Comparison of ENCODE assay signal across 8 cellular contexts in genomic region chr19:45523642-45524256, GRCh38. TPM values are rescaled to one million over a fixed set of nuclear protein-coding genes. Genes with fewer than 3 reads are reported as not detected.
A peak's percentile ranks its signal among the peaks of the same experiment; 100 is the strongest.
DNase-seq lines count a peak whose midpoint lies in the region; ATAC-seq, FAIRE-seq and TF ChIP-seq lines count a peak whose summit lies in the region.

No MANE protein-coding gene starts in this region.

- H3K9me2 ChIP-seq in HCT116 (ENCODE audit: insufficient read depth): no peaks in the 10 kb centered on the region
- no peaks in the 10 kb centered on the region for H3K9me2 ChIP-seq in SK-N-SH

- no peaks in the 10 kb centered on the region for H3K27me3 ChIP-seq in HCT116 (ENCODE audit: insufficient read depth, low read length)
- no peaks in the 10 kb centered on the region for H3K27me3 ChIP-seq in SK-N-SH (ENCODE audit: insufficient read depth)
- H3K27me3 ChIP-seq in gastroesophageal sphincter: no peaks in the 10 kb centered on the region

- peaks cover 14% of the 10 kb centered on the region; the same call in 1 of the 2 replicates for H3K79me2 ChIP-seq in HCT116 (ENCODE audit: insufficient read depth, low read length)
- H3K79me2 ChIP-seq in SK-N-SH (ENCODE audit: insufficient read depth): peaks cover 10% of the 10 kb centered on the region; the same call in 1 of the 2 replicates

- H3K9ac ChIP-seq in HCT116 (ENCODE audit: low read length) (no peak overlapping the region), SK-N-SH (no peak overlapping the region)

- intact Hi-C loops in HCT116 (cut with micrococcal nuclease): loop anchor here (1.0 kb wide), 3 partner anchors 35 to 120 kb away; no protein-coding TSS in a partner anchor
- intact Hi-C loops in activated naive CD4-positive, alpha-beta T cell treated with anti-CD3 and anti-CD28 coated beads for 36 hours (cut with micrococcal nuclease): loop anchor here (1.0 kb wide), 6 partner anchors 16 to 169 kb away; partner anchors contain the start of genes QPCTL and VASP

- no peaks in the 10 kb centered on the region for H3K27me3 Mint-ChIP-seq in activated naive CD4-positive, alpha-beta T cell treated with anti-CD3 and anti-CD28 coated beads for 36 hours (ENCODE audit: low read depth)
- H3K27me3 Mint-ChIP-seq in osteocyte (ENCODE audit: unreplicated experiment): no peaks in the 10 kb centered on the region

- TF ChIP-seq RAD21 in HCT116 (IDR thresholded peaks at IDR 0.05; ENCODE audit: low read depth) (peak; percentile 95), SK-N-SH (IDR thresholded peaks at IDR 0.05; ENCODE audit: low read length) (peak; percentile 91)

- DNase-seq in EL: peak; percentile 84
- DNase-seq in HCT116 (ENCODE audit: low read depth, low spot score): peak; percentile 76
- peak; percentile 91 for DNase-seq in NCI-H1105 treated with DMSO at 0.1 percent for 48 hours (lab: John Stamatoyannopoulos, UW)
- DNase-seq in SK-N-SH: peak; percentile 94
- DNase-seq in activated naive CD4-positive, alpha-beta T cell treated with anti-CD3 and anti-CD28 coated beads for 36 hours: peak; percentile 82
- DNase-seq in osteocyte (ENCODE audit: extremely low spot score, unreplicated experiment): peak; percentile 91
- DNase-seq in urothelium cell line (ENCODE audit: low spot score): peak; percentile 87

- peak overlapping the region; percentile 55 for H3K27ac Mint-ChIP-seq in activated naive CD4-positive, alpha-beta T cell treated with anti-CD3 and anti-CD28 coated beads for 36 hours
- no peak overlapping the region for H3K27ac Mint-ChIP-seq in osteocyte (ENCODE audit: unreplicated experiment)

- no peak for TF ChIP-seq EP300 in SK-N-SH (IDR thresholded peaks at IDR 0.05; ENCODE audit: borderline replicate concordance in 1 of 2, low read depth in 1 of 2, low read length in 1 of 2)
- TF ChIP-seq EP300 in gastroesophageal sphincter (IDR thresholded peaks at IDR 0.05): no peak

- H3K36me3 ChIP-seq in HCT116 (ENCODE audit: control insufficient read depth in 1 of 2, insufficient read depth in 2 of 2, low read length in 2 of 2): peaks cover 23 to 38% of the 10 kb centered on the region in 2 experiments
- peaks cover 27 to 41% of the 10 kb centered on the region in 2 experiments for H3K36me3 ChIP-seq in SK-N-SH (replicated peaks in 1 of 2; ENCODE audit: control insufficient read depth in 1 of 2, insufficient read depth in 2 of 2, low read length in 1 of 2)
- peaks cover 0 to 85% of the 10 kb centered on the region in 2 donors for H3K36me3 ChIP-seq in gastroesophageal sphincter

- no peak overlapping the region for H3K4me3 ChIP-seq in HCT116 (replicated peaks in 1 of 2; ENCODE audit: low read depth in 1 of 2, low read length in 2 of 2)
- peak overlapping the region in 1 of 2 experiments; percentile 4; a peak in 1 of 4 replicates for H3K4me3 ChIP-seq in SK-N-SH (ENCODE audit: low read depth in 2 of 2, low read length in 1 of 2)
- H3K4me3 ChIP-seq in gastroesophageal sphincter: no peak overlapping the region

- H3F3A ChIP-seq in SK-N-SH (replicated peaks; ENCODE audit: insufficient read depth): peaks cover 34% of the 10 kb centered on the region

- no peak overlapping the region for H3K4me3 Mint-ChIP-seq in activated naive CD4-positive, alpha-beta T cell treated with anti-CD3 and anti-CD28 coated beads for 36 hours
- H3K4me3 Mint-ChIP-seq in osteocyte (ENCODE audit: unreplicated experiment): no peak overlapping the region

- FAIRE-seq in urothelium cell line (lab: Jason Lieb, UNC): no peak

- peaks cover 20% of the 10 kb centered on the region for H3K36me3 Mint-ChIP-seq in activated naive CD4-positive, alpha-beta T cell treated with anti-CD3 and anti-CD28 coated beads for 36 hours (ENCODE audit: low read depth)
- H3K36me3 Mint-ChIP-seq in osteocyte (ENCODE audit: unreplicated experiment): peaks cover 33% of the 10 kb centered on the region

- RAD21 ChIA-PET in HCT116 (lab: Charles Lee; ENCODE audit: low non-redundant PET in 1 of 2, low total read pairs in 2 of 2, uncharacterized antibody in 2 of 2, unreplicated experiment in 2 of 2): no interaction called here

- ATAC-seq in HCT116: peak; percentile 85
- ATAC-seq in gastroesophageal sphincter: peak; percentile 95

- H4K20me1 ChIP-seq in HCT116 (ENCODE audit: insufficient read depth): no peaks in the 10 kb centered on the region
- H4K20me1 ChIP-seq in SK-N-SH (ENCODE audit: insufficient read depth): peaks cover 20% of the 10 kb centered on the region; the same call in 1 of the 2 replicates

- CTCF ChIA-PET in HCT116 (lab: Charles Lee) (no interaction called here), SK-N-SH (lab: Yijun Ruan, JAX) (interaction anchor here (0.7 to 1.1 kb wide), 5 partner anchors 8 to 575 kb away, joined by 3 to 4 read pairs (median 3); no protein-coding TSS in a partner anchor)
- CTCF ChIA-PET in activated naive CD4-positive, alpha-beta T cell treated with anti-CD3 and anti-CD28 coated beads for 36 hours (lab: Charles Lee): interaction anchor here (1.2 to 2.8 kb wide), 2 partner anchors 34 to 119 kb away, joined by 7 read pairs; no protein-coding TSS in a partner anchor

- TF ChIP-seq POLR2A in HCT116 (IDR thresholded peaks at IDR 0.05; ENCODE audit: borderline replicate concordance, extremely low read depth, insufficient read depth, insufficient read length) (no peak), gastroesophageal sphincter (IDR thresholded peaks at IDR 0.05) (no peak)

- no peaks in the 10 kb centered on the region for H3K9me3 Mint-ChIP-seq in activated naive CD4-positive, alpha-beta T cell treated with anti-CD3 and anti-CD28 coated beads for 36 hours
- no peaks in the 10 kb centered on the region for H3K9me3 Mint-ChIP-seq in osteocyte (ENCODE audit: unreplicated experiment)

- TF ChIP-seq CTCF in HCT116 (IDR thresholded peaks at IDR 0.05 in 2 of 3, conservative IDR thresholded peaks at IDR 0.05 in 1 of 3; ENCODE audit: borderline replicate concordance in 1 of 3, insufficient read depth in 1 of 3, low read depth in 2 of 3, low read length in 2 of 3) (peak; percentile 85 to 93 (median 90)), SK-N-SH (IDR thresholded peaks at IDR 0.05) (peak; percentile 94), gastroesophageal sphincter (IDR thresholded peaks at IDR 0.05) (peak in 3 of 4 experiments; percentile 91 to 93 (median 92)), osteocyte (IDR thresholded peaks at IDR 0.05) (peak; percentile 89)

- peaks cover 18% of the 10 kb centered on the region for H3K4me1 Mint-ChIP-seq in activated naive CD4-positive, alpha-beta T cell treated with anti-CD3 and anti-CD28 coated beads for 36 hours (ENCODE audit: low read depth)
- H3K4me1 Mint-ChIP-seq in osteocyte (ENCODE audit: unreplicated experiment): peaks cover 6% of the 10 kb centered on the region

- H3K9me3 ChIP-seq in HCT116 (ENCODE audit: control insufficient read depth in 1 of 2, insufficient read depth in 1 of 2, low read depth in 1 of 2, low read length in 2 of 2): no peaks in the 10 kb centered on the region
- H3K9me3 ChIP-seq in SK-N-SH: no peaks in the 10 kb centered on the region
- no peaks in the 10 kb centered on the region for H3K9me3 ChIP-seq in gastroesophageal sphincter

- POLR2A ChIA-PET in HCT116 (lab: Charles Lee): no interaction called here
- POLR2A ChIA-PET in SK-N-SH (lab: Yijun Ruan, JAX): no interaction called here

- peak overlapping the region; percentile 33 for H3K27ac ChIP-seq in HCT116 (ENCODE audit: low read depth, low read length)
- peak overlapping the region in 1 of 2 experiments; percentile 34; a peak in 1 of 4 replicates for H3K27ac ChIP-seq in SK-N-SH (ENCODE audit: low read depth in 2 of 2, low read length in 1 of 2)
- H3K27ac ChIP-seq in gastroesophageal sphincter: peak overlapping the region in 3 of 4 donors; percentile 70 to 75 (median 74)

- peak overlapping the region; percentile 17; the same call in 1 of the 2 replicates for H3K4me2 ChIP-seq in HCT116 (ENCODE audit: low read length)
- no peak overlapping the region for H3K4me2 ChIP-seq in SK-N-SH

- WGBS in SK-N-SH (ENCODE audit: low lambda C conversion rate): 65% methylated on average over 9 of the region's 9 CpGs
- 32 to 67% methylated on average over 3 of the region's 9 CpGs for WGBS in gastroesophageal sphincter (ENCODE audit: low coverage in 1 of 2), 2 donors

- H2AFZ ChIP-seq in HCT116 (ENCODE audit: low read depth, low read length, poor library complexity, severe bottlenecking): no peak overlapping the region
- no peak overlapping the region for H2AFZ ChIP-seq in SK-N-SH (ENCODE audit: low read depth)

- BruUV-seq in HCT116 (replicated peaks; lab: Mats Ljungman, UMichigan): no TSS peak

- H3K4me1 ChIP-seq in HCT116 (ENCODE audit: control insufficient read depth in 1 of 2, insufficient read depth in 2 of 2, low read length in 2 of 2): peaks cover 20 to 64% of the 10 kb centered on the region in 2 experiments; a peak in 3 of 4 replicates
- H3K4me1 ChIP-seq in SK-N-SH (ENCODE audit: control insufficient read depth in 1 of 2, insufficient read depth in 2 of 2, low read depth in 1 of 2, low read length in 1 of 2): no peaks in the 10 kb centered on the region
- H3K4me1 ChIP-seq in gastroesophageal sphincter: peaks cover 0 to 79% (median 6%) of the 10 kb centered on the region in 3 donors

RNA-seq across cellular contexts. Expression of gene VASP, which starts 16.5 kb away (rescaled TPM):
- total RNA-seq in HCT116 (2021; ENCODE audit: unreplicated experiment) (152 TPM), gastroesophageal sphincter (100 to 1,000 TPM; 140 to 246 (median 167) TPM), osteocyte (61.9 and 68.9 TPM in 2 replicates)
- polyA plus RNA-seq in HCT116 (2012): 85.6 and 99.7 TPM in 2 replicates
- polyA plus RNA-seq in SK-N-SH (2012; rRNA removed): 31.6 and 37.8 TPM in 2 replicates
- polyA plus RNA-seq in SK-N-SH (2012; cell fraction: cytosol; rRNA removed): 26.2 and 30.0 TPM in 2 replicates
- polyA plus RNA-seq in SK-N-SH (2012; cell fraction: nucleus; rRNA removed): 54.0 and 62.4 TPM in 2 replicates
- total RNA-seq in activated naive CD4-positive, alpha-beta T cell treated with anti-CD3 and anti-CD28 coated beads for 36 hours: 10 to 100 TPM; 94.5 to 99.6 TPM

RNA-seq across cellular contexts. Expression of gene PPM1N, which starts 25.5 kb away (rescaled TPM):
- 5.2 TPM for total RNA-seq in HCT116 (2021; ENCODE audit: unreplicated experiment)
- polyA plus RNA-seq in HCT116 (2012): 2.2 and 2.6 TPM in 2 replicates
- polyA plus RNA-seq in SK-N-SH (2012; rRNA removed): 10.3 and 10.9 TPM in 2 replicates
- 6.8 and 8.2 TPM in 2 replicates for polyA plus RNA-seq in SK-N-SH (2012; cell fraction: cytosol; rRNA removed)
- polyA plus RNA-seq in SK-N-SH (2012; cell fraction: nucleus; rRNA removed): 19.9 and 24.3 TPM in 2 replicates
- 1 to 10 TPM; 2.3 to 2.5 TPM for total RNA-seq in activated naive CD4-positive, alpha-beta T cell treated with anti-CD3 and anti-CD28 coated beads for 36 hours
- total RNA-seq in gastroesophageal sphincter: 1 to 10 TPM in 3 of 4 donors, under 1 TPM in 1; 0.96 to 3.2 (median 2.1) TPM
- 0.29 and 0.62 TPM in 2 replicates for total RNA-seq in osteocyte

RNA-seq across cellular contexts. Expression of gene RTN2, which starts 26.9 kb away (rescaled TPM):
- total RNA-seq in HCT116 (2021; ENCODE audit: unreplicated experiment) (21.7 TPM), gastroesophageal sphincter (10 to 100 TPM; 11.0 to 19.6 (median 15.3) TPM), osteocyte (15.6 and 15.8 TPM in 2 replicates)
- polyA plus RNA-seq in HCT116 (2012): 30.2 and 32.4 TPM in 2 replicates
- polyA plus RNA-seq in SK-N-SH (2012; rRNA removed): 6.8 and 7.0 TPM in 2 replicates
- polyA plus RNA-seq in SK-N-SH (2012; cell fraction: cytosol; rRNA removed): 4.3 and 6.8 TPM in 2 replicates
- 8.6 and 11.9 TPM in 2 replicates for polyA plus RNA-seq in SK-N-SH (2012; cell fraction: nucleus; rRNA removed)
- total RNA-seq in activated naive CD4-positive, alpha-beta T cell treated with anti-CD3 and anti-CD28 coated beads for 36 hours: under 1 TPM; 0.69 to 0.84 TPM

RNA-seq across cellular contexts. Expression of gene FOSB, which starts 56.0 kb away (rescaled TPM):
- total RNA-seq in HCT116 (2021; ENCODE audit: unreplicated experiment) (12.6 TPM), gastroesophageal sphincter (10 to 100 TPM in 2 of 4 donors, 1 to 10 TPM in 2; 1.9 to 38.0 (median 15.6) TPM), osteocyte (93.8 and 176 TPM in 2 replicates)
- polyA plus RNA-seq in HCT116 (2012): 84.7 and 216 TPM in 2 replicates
- 38.4 and 78.2 TPM in 2 replicates for polyA plus RNA-seq in SK-N-SH (2012; rRNA removed)
- polyA plus RNA-seq in SK-N-SH (2012; cell fraction: cytosol; rRNA removed): 19.6 and 23.8 TPM in 2 replicates
- polyA plus RNA-seq in SK-N-SH (2012; cell fraction: nucleus; rRNA removed): 377 and 391 TPM in 2 replicates
- total RNA-seq in activated naive CD4-positive, alpha-beta T cell treated with anti-CD3 and anti-CD28 coated beads for 36 hours: 1 to 10 TPM; 8.0 to 8.7 TPM
